ENCODE assay signal across 33 cellular contexts in the genomic region with DNA sequence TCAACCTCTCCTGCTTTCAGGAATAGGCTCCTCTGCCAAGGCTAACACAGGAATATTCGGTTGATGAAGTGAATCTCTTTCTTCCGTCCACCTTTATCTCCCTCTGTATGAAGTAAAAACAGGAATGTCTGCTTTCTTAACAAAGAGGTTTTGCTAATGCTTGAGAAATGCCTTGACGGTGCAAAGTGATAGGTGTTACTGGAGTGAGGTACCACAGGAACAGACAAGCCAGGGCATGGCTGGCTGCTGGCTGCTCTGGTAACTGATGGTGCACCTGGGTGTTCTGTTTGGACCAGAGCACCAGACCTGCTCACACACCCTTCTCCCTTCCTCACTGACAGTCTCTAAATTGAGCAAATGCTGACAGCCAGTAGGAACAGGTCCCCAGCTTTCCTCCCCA.
"Had no signal": no experiment of that assay in that cellular context is flagged by ENCODE, and none has a peak within 500 bp of the region (broad histone marks: within the 10 kb centered on the region; RNA-seq: fewer than 3 reads in every experiment).

No MANE protein-coding gene starts in this region.

- DNase-seq: activated CD4-positive, alpha-beta memory T cell treated with anti-CD3 and anti-CD28 coated beads, Interleukin-2, amount 10 ng/mL, durations not matched to agents 7 days and 5 days; activated CD4-positive, alpha-beta T cell treated with anti-CD3 and anti-CD28 coated beads for 1 hour; activated CD4-positive, alpha-beta T cell treated with anti-CD3 and anti-CD28 coated beads for 48 hours; activated CD4-positive, CD25-positive, alpha-beta regulatory T cell; activated CD8-positive, alpha-beta memory T cell treated with anti-CD3 and anti-CD28 coated beads for 24 hours; activated CD8-positive, alpha-beta memory T cell treated with anti-CD3 and anti-CD28 coated beads, Interleukin-2, amount 10 ng/mL, durations not matched to agents 7 days and 5 days; activated CD8-positive, alpha-beta memory T cell treated with anti-CD3 and anti-CD28 coated beads, Interleukin-2, amount 50 U/mL, for 48 hours; activated effector memory CD4-positive, alpha-beta T cell treated with anti-CD3 and anti-CD28 coated beads, Interleukin-2, amount 50 U/mL, for 16 hours; activated naive CD4-positive, alpha-beta T cell; activated naive CD4-positive, alpha-beta T cell treated with anti-CD3 and anti-CD28 coated beads, Interleukin-2, amount 50 U/mL, for 16 hours; activated naive CD8-positive, alpha-beta T cell treated with anti-CD3 and anti-CD28 coated beads for 36 hours; activated T-cell treated with anti-CD3 and anti-CD28 coated beads, Interleukin-2, amount 50 U/mL, for 72 hours; amniotic stem cell; aorta; brain microvascular endothelial cell; NCI-H1092 treated with DMSO at 0.1 percent for 48 hours; NCI-H1417; NCI-H146; NCI-H187; NCI-H2081; NCI-H345; NCI-H524 treated with DMSO at 0.1 percent for 48 hours; PC-3; Peyer's patch; Right ventricle myocardium superior; RPMI8226; SJCRH30; T1000; WERI-Rb-1 had no signal

- H3K4me1 ChIP-seq: Peyer's patch, SJCRH30 had no signal

- H3K27me3 ChIP-seq: brain microvascular endothelial cell, cardiac muscle cell, Peyer's patch, SJCRH30 had no signal

- ATAC-seq: activated CD8-positive, alpha-beta memory T cell treated with anti-CD3 and anti-CD28 coated beads, Interleukin-2, amount 10 ng/mL, durations not matched to agents 7 days and 5 days; activated T-cell treated with anti-CD3 and anti-CD28 coated beads, Interleukin-2, amount 50 U/mL, for 72 hours; activated T-helper 17 cell treated with anti-CD3 and anti-CD28 coated beads, Interleukin-2, amount 50 U/mL, for 72 hours; PC-3 had no signal

- H3K36me3 ChIP-seq: brain microvascular endothelial cell, cardiac muscle cell, Peyer's patch, SJCRH30, WERI-Rb-1 had no signal

- H3K9me3 ChIP-seq: Peyer's patch, SJCRH30 had no signal

- H3K27ac ChIP-seq: brain microvascular endothelial cell, cardiac muscle cell, KMS-11, Peyer's patch, SJCRH30, SK-N-MC, WERI-Rb-1 had no signal

- H3K4me3 ChIP-seq: cardiac muscle cell, Peyer's patch, SJCRH30, SK-N-MC had no signal
